23 cellular contexts compared by ENCODE assay signal in genomic region chr20:62664316-62664971, GRCh38. TPM values are rescaled to one million over a fixed set of nuclear protein-coding genes. Genes with fewer than 3 reads are reported as not detected.
DNase-seq lines count a peak whose midpoint lies in the region; ATAC-seq lines count a peak whose summit lies in the region.
"Had no signal": no experiment of that assay in that cellular context is flagged by ENCODE, and none has a peak within 500 bp of the region (broad histone marks: within the 10 kb centered on the region; RNA-seq: fewer than 3 reads in every experiment).

No MANE protein-coding gene starts in this region.

- no peaks in the 10 kb centered on the region for H3K9me3 Mint-ChIP-seq in T-helper 2 cell treated with Interferon-gamma antibody and Interleukin-4, amounts not matched to agents 5 μg/mL and 100 μg/mL, for 36 hours
- H3K9me3 Mint-ChIP-seq in dendritic cell treated with granulocyte-macrophage colony-stimulating factor and Interleukin-4, amounts not matched to agents 40 ng/mL and 50 ng/mL, for 4 days, result no peaks in the 10 kb centered on the region
- no peaks in the 10 kb centered on the region for H3K9me3 Mint-ChIP-seq in stimulated activated memory B cell treated with anti-CD40 and anti-IgM and Interleukin-4, amounts not matched to agents 10 μg/mL and 1 μg/mL and 100 μg/mL, for 72 hours

- no peak for ATAC-seq in stimulated activated memory B cell treated with anti-CD40 and anti-IgM and Interleukin-4, amounts not matched to agents 10 μg/mL and 1 μg/mL and 100 μg/mL, for 72 hours
- ATAC-seq in esophagus mucosa, result no peak

- H3K4me1 Mint-ChIP-seq in T-helper 2 cell treated with Interferon-gamma antibody and Interleukin-4, amounts not matched to agents 5 μg/mL and 100 μg/mL, for 36 hours (ENCODE audit: low read depth), result no peaks in the 10 kb centered on the region
- peaks cover 81% of the 10 kb centered on the region for H3K4me1 Mint-ChIP-seq in dendritic cell treated with granulocyte-macrophage colony-stimulating factor and Interleukin-4, amounts not matched to agents 40 ng/mL and 50 ng/mL, for 4 days (ENCODE audit: low read depth)
- H3K4me1 Mint-ChIP-seq in stimulated activated memory B cell treated with anti-CD40 and anti-IgM and Interleukin-4, amounts not matched to agents 10 μg/mL and 1 μg/mL and 100 μg/mL, for 72 hours, result peaks cover 5% of the 10 kb centered on the region

- H3K36me3 Mint-ChIP-seq in T-helper 2 cell treated with Interferon-gamma antibody and Interleukin-4, amounts not matched to agents 5 μg/mL and 100 μg/mL, for 36 hours (ENCODE audit: low read depth), result peaks cover 32% of the 10 kb centered on the region
- no peaks in the 10 kb centered on the region for H3K36me3 Mint-ChIP-seq in dendritic cell treated with granulocyte-macrophage colony-stimulating factor and Interleukin-4, amounts not matched to agents 40 ng/mL and 50 ng/mL, for 4 days (ENCODE audit: low read depth)
- H3K36me3 Mint-ChIP-seq in stimulated activated memory B cell treated with anti-CD40 and anti-IgM and Interleukin-4, amounts not matched to agents 10 μg/mL and 1 μg/mL and 100 μg/mL, for 72 hours, result peaks cover 53% of the 10 kb centered on the region

- no peak overlapping the region for H3K4me3 Mint-ChIP-seq in T-helper 2 cell treated with Interferon-gamma antibody and Interleukin-4, amounts not matched to agents 5 μg/mL and 100 μg/mL, for 36 hours
- H3K4me3 Mint-ChIP-seq in dendritic cell treated with granulocyte-macrophage colony-stimulating factor and Interleukin-4, amounts not matched to agents 40 ng/mL and 50 ng/mL, for 4 days, result no peak overlapping the region
- H3K4me3 Mint-ChIP-seq in stimulated activated memory B cell treated with anti-CD40 and anti-IgM and Interleukin-4, amounts not matched to agents 10 μg/mL and 1 μg/mL and 100 μg/mL, for 72 hours, result no peak overlapping the region

- no peaks in the 10 kb centered on the region for H3K36me3 ChIP-seq in NT2/D1 (ENCODE audit: insufficient read depth, insufficient read length, low read length)
- H3K36me3 ChIP-seq: Peyer's patch had no signal

- H3K9me3 ChIP-seq in NT2/D1 (ENCODE audit: insufficient read depth, low read length), result no peaks in the 10 kb centered on the region
- H3K9me3 ChIP-seq: BE2C, Peyer's patch had no signal

- no peak overlapping the region for H3K4me3 ChIP-seq in NT2/D1 (ENCODE audit: insufficient read length, low read depth)
- H3K4me3 ChIP-seq: Peyer's patch, SK-N-MC had no signal

- peak overlapping the region; percentile 33 for H3K9ac ChIP-seq in NT2/D1 (ENCODE audit: insufficient read length, low read depth)
- H3K9ac ChIP-seq: KMS-11 had no signal

- intact Hi-C loops in dendritic cell treated with granulocyte-macrophage colony-stimulating factor and Interleukin-4, amounts not matched to agents 40 ng/mL and 50 ng/mL, for 4 days (cut with micrococcal nuclease), result no loop called here

- DNase-seq in T-helper 2 cell treated with Interferon-gamma antibody and Interleukin-4, amounts not matched to agents 5 μg/mL and 100 μg/mL, for 36 hours (ENCODE audit: low spot score), result no peak
- DNase-seq in T-helper 2 cell (no peak), NT2/D1 (ENCODE audit: low read depth, low spot score) (no peak), globus pallidus (ENCODE audit: low spot score) (no peak)
- DNase-seq in stimulated activated CD4-positive, alpha-beta T cell treated with anti-CD3 and anti-CD28 coated beads, Interleukin-4, amount 100 ng/mL, for 24 hours, result no peak
- DNase-seq: BE2C, Calu3, DMS153, H7, IMR-90, MM.1S, NCI-H1694, NCI-H2029 treated with DMSO at 0.1 percent for 48 hours, NCI-H2227 treated with DMSO at 0.1 percent for 48 hours, NCI-H526 treated with DMSO at 0.1 percent for 48 hours, Peyer's patch, SIG-M5 had no signal

- H3K27ac Mint-ChIP-seq in T-helper 2 cell treated with Interferon-gamma antibody and Interleukin-4, amounts not matched to agents 5 μg/mL and 100 μg/mL, for 36 hours, result peak overlapping the region; percentile 15
- H3K27ac Mint-ChIP-seq in dendritic cell treated with granulocyte-macrophage colony-stimulating factor and Interleukin-4, amounts not matched to agents 40 ng/mL and 50 ng/mL, for 4 days, result peak overlapping the region; percentile 60
- peak overlapping the region; percentile 18 for H3K27ac Mint-ChIP-seq in stimulated activated memory B cell treated with anti-CD40 and anti-IgM and Interleukin-4, amounts not matched to agents 10 μg/mL and 1 μg/mL and 100 μg/mL, for 72 hours

- peaks cover 17% of the 10 kb centered on the region for H3K4me1 ChIP-seq in NT2/D1 (ENCODE audit: insufficient read depth, insufficient read length)
- H3K4me1 ChIP-seq: BE2C had no signal

- no peaks in the 10 kb centered on the region for H3K27me3 Mint-ChIP-seq in T-helper 2 cell treated with Interferon-gamma antibody and Interleukin-4, amounts not matched to agents 5 μg/mL and 100 μg/mL, for 36 hours (ENCODE audit: low read depth)
- peaks cover 6% of the 10 kb centered on the region for H3K27me3 Mint-ChIP-seq in dendritic cell treated with granulocyte-macrophage colony-stimulating factor and Interleukin-4, amounts not matched to agents 40 ng/mL and 50 ng/mL, for 4 days
- H3K27me3 Mint-ChIP-seq in stimulated activated memory B cell treated with anti-CD40 and anti-IgM and Interleukin-4, amounts not matched to agents 10 μg/mL and 1 μg/mL and 100 μg/mL, for 72 hours, result no peaks in the 10 kb centered on the region

- H3K27me3 ChIP-seq in NT2/D1 (ENCODE audit: insufficient read depth, insufficient read length), result peaks cover 6% of the 10 kb centered on the region
- H3K27me3 ChIP-seq: BE2C, Peyer's patch had no signal

RNA-seq across cellular contexts. Expression of gene SLCO4A1, which starts 22.1 kb away (rescaled TPM):
- total RNA-seq in esophagus mucosa, result 13.7 TPM

RNA-seq across cellular contexts. Expression of gene NTSR1, which starts 44.2 kb away (rescaled TPM):
- total RNA-seq in esophagus mucosa, result not detected
- total RNA-seq: Calu3, OCI-LY7 had no signal
